17 cellular contexts compared by ENCODE assay signal in the genomic region with DNA sequence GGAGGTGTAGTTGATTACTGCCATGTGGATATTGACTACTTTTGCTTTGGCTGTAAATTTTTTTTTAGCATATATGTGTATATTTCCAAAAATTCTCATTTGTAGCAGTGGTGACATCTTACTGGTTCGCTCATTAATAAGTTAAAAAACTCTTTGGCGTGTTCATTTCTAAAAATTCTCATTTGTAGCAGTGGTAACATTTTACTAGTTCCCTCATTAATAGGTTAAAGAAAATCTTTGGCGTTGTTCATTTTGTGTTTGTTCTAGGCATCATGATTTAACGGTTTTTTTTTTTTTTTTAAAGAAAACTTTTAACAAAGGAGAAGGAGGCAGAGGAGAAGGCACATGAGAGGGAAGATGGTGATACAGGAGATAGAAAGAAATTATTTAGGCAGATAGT. TPM values are rescaled to one million over a fixed set of nuclear protein-coding genes. Genes with fewer than 3 reads are reported as not detected.
A peak's percentile ranks its signal among the peaks of the same experiment; 100 is the strongest.
DNase-seq lines count a peak whose midpoint lies in the region; ATAC-seq and TF ChIP-seq lines count a peak whose summit lies in the region.
"Had no signal": no experiment of that assay in that cellular context is flagged by ENCODE, and none has a peak within 500 bp of the region (broad histone marks: within the 10 kb centered on the region; RNA-seq: fewer than 3 reads in every experiment).

No MANE protein-coding gene starts in this region.

- H3K27ac Mint-ChIP-seq in WTC11 = 0 out of 2 replicates have a peak overlapping the region, but pooled peaks have one; percentile 12
- H3K27ac Mint-ChIP-seq: B cell; CD4-positive, CD25-positive, alpha-beta regulatory T cell; CD8-positive, alpha-beta T cell; HFFc6 had no signal

- TF ChIP-seq EP300 in suprapubic skin (IDR thresholded peaks at IDR 0.05) = no peak

- DNase-seq in WTC11 (ENCODE audit: low spot score) (no peak), suprapubic skin (ENCODE audit: low spot score in 2 of 2) (no peak), ACHN (no peak), HuH-7 (ENCODE audit: low spot score) (no peak)
- DNase-seq: CD4-positive, CD25-positive, alpha-beta regulatory T cell; CD8-positive, alpha-beta T cell; DMS153; DND-41; HFFc6 had no signal

- no peak overlapping the region for H3K4me3 Mint-ChIP-seq in WTC11
- H3K4me3 Mint-ChIP-seq: B cell; CD4-positive, CD25-positive, alpha-beta regulatory T cell; CD8-positive, alpha-beta T cell; HFFc6 had no signal

- H3K9me3 Mint-ChIP-seq in WTC11 = peaks cover 5% of the 10 kb centered on the region; the same call in 1 of the 2 replicates
- H3K9me3 Mint-ChIP-seq: HFFc6 had no signal

- in situ Hi-C loops in ACHN (cut with HindIII; ENCODE audit: low pct_ligation_motif_present, low pct_unique_long_range_greater_than_20kb, low sequenced_read_pairs) = no loop called here

- no peak overlapping the region for H3K27ac ChIP-seq in HEK293 (ENCODE audit: extremely low read depth, low read depth, low read length)
- peak overlapping the region; percentile 67 for H3K27ac ChIP-seq in iPS-20b (ENCODE audit: low read length)
- H3K27ac ChIP-seq in suprapubic skin = no peak overlapping the region
- H3K27ac ChIP-seq: BLaER1, C4-2B had no signal

- POLR2A ChIA-PET in HEK293 (lab: Yijun Ruan, JAX) = no interaction called here
- POLR2A ChIA-PET in WTC11 (lab: Charles Lee) = no interaction called here

- no peaks in the 10 kb centered on the region for H3K36me3 Mint-ChIP-seq in WTC11
- H3K36me3 Mint-ChIP-seq: CD4-positive, CD25-positive, alpha-beta regulatory T cell; CD8-positive, alpha-beta T cell had no signal

- H3K4me1 ChIP-seq in HEK293 (ENCODE audit: control insufficient read depth, insufficient read depth, low read length) (no peaks in the 10 kb centered on the region), iPS-20b (ENCODE audit: insufficient read depth, low read length) (peaks cover 24% of the 10 kb centered on the region; the same call in 1 of the 2 replicates), suprapubic skin (no peaks in the 10 kb centered on the region)
- H3K4me1 ChIP-seq: BLaER1 had no signal

- TF ChIP-seq POLR2A in suprapubic skin (IDR thresholded peaks at IDR 0.05) = no peak

- no peaks in the 10 kb centered on the region for H3K9me3 ChIP-seq in HEK293 (ENCODE audit: control insufficient read depth, insufficient read depth, low read depth, low read length)
- no peaks in the 10 kb centered on the region for H3K9me3 ChIP-seq in iPS-20b (ENCODE audit: insufficient read depth, low read depth, low read length)
- no peaks in the 10 kb centered on the region for H3K9me3 ChIP-seq in suprapubic skin
- H3K9me3 ChIP-seq: BLaER1, Caco-2 had no signal

- CTCF ChIA-PET in HEK293 (lab: Yijun Ruan, JAX) = interaction anchor here (0.6 kb wide), 1 partner anchor 247 kb away, joined by 4 read pairs; no protein-coding TSS in a partner anchor
- CTCF ChIA-PET in WTC11 (lab: Charles Lee) = no interaction called here

- H3K4me3 ChIP-seq in HEK293 (ENCODE audit: low read depth, low read length) (no peak overlapping the region), iPS-20b (ENCODE audit: low read length) (peak overlapping the region; percentile 13; the same call in 1 of the 2 replicates), suprapubic skin (no peak overlapping the region)
- H3K4me3 ChIP-seq: BLaER1 had no signal

- 92% methylated on average over 4 of the region's 4 CpGs for WGBS in suprapubic skin

- no peaks in the 10 kb centered on the region for H3K36me3 ChIP-seq in HEK293 (ENCODE audit: control insufficient read depth in 2 of 2, insufficient read depth in 1 of 2, low read length in 2 of 2)
- H3K36me3 ChIP-seq in iPS-20b (ENCODE audit: insufficient read depth, low read depth, low read length) = no peaks in the 10 kb centered on the region
- H3K36me3 ChIP-seq in suprapubic skin = no peaks in the 10 kb centered on the region
- H3K36me3 ChIP-seq: BLaER1 had no signal

- peak overlapping the region; percentile 55; the same call in 1 of the 2 replicates for H3K9ac ChIP-seq in iPS-20b (ENCODE audit: low read depth, low read length)
- H3K9ac ChIP-seq: BLaER1 had no signal

- no peak for ATAC-seq in WTC11
- ATAC-seq: CD8-positive, alpha-beta T cell; HCT116 had no signal

- no peaks in the 10 kb centered on the region for H3K27me3 Mint-ChIP-seq in WTC11 (ENCODE audit: low read depth)
- H3K27me3 Mint-ChIP-seq: B cell had no signal

- no peaks in the 10 kb centered on the region for H3K27me3 ChIP-seq in iPS-20b (ENCODE audit: insufficient read depth, low read length)
- H3K27me3 ChIP-seq in suprapubic skin = no peaks in the 10 kb centered on the region
- H3K27me3 ChIP-seq: BLaER1 had no signal

- TF ChIP-seq CTCF in HEK293 (tag by site-specific recombination; IDR thresholded peaks at IDR 0.05) (no peak), WTC11 (IDR thresholded peaks at IDR 0.05) (no peak), suprapubic skin (IDR thresholded peaks at IDR 0.05) (no peak)

- H3K4me1 Mint-ChIP-seq in WTC11 = peaks cover 44% of the 10 kb centered on the region
- H3K4me1 Mint-ChIP-seq: B cell; CD4-positive, CD25-positive, alpha-beta regulatory T cell had no signal

TF ChIP-seq in HEK293, 187 proteins besides CTCF, POLR2A, EP300 and RAD21:
- TF ChIP-seq ZNF510 (tag by site-specific recombination; IDR thresholded peaks at IDR 0.05; ENCODE audit: insufficient replicate concordance) (peak; percentile 97), ZFP3 (tag by site-specific recombination; IDR thresholded peaks at IDR 0.05; ENCODE audit: low read depth) (no peak)

TF ChIP-seq in WTC11, 78 proteins besides CTCF, POLR2A, EP300 and RAD21:
- TF ChIP-seq, protein P1, sequence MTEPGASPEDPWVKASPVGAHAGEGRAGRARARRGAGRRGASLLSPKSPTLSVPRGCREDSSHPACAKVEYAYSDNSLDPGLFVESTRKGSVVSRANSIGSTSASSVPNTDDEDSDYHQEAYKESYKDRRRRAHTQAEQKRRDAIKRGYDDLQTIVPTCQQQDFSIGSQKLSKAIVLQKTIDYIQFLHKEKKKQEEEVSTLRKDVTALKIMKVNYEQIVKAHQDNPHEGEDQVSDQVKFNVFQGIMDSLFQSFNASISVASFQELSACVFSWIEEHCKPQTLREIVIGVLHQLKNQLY (CRISPR knock-in tag; IDR thresholded peaks at IDR 0.05) = no peak
- TF ChIP-seq GRHL2 (CRISPR knock-in tag; IDR thresholded peaks at IDR 0.05; ENCODE audit: insufficient replicate concordance, severe bottlenecking) (no peak), GTF2I (CRISPR knock-in tag; conservative IDR thresholded peaks at IDR 0.05) (no peak), NR1H2 (CRISPR knock-in tag; IDR thresholded peaks at IDR 0.05) (no peak), ZNF121 (CRISPR knock-in tag; IDR thresholded peaks at IDR 0.05) (no peak)
- TF ChIP-seq, protein P2, sequence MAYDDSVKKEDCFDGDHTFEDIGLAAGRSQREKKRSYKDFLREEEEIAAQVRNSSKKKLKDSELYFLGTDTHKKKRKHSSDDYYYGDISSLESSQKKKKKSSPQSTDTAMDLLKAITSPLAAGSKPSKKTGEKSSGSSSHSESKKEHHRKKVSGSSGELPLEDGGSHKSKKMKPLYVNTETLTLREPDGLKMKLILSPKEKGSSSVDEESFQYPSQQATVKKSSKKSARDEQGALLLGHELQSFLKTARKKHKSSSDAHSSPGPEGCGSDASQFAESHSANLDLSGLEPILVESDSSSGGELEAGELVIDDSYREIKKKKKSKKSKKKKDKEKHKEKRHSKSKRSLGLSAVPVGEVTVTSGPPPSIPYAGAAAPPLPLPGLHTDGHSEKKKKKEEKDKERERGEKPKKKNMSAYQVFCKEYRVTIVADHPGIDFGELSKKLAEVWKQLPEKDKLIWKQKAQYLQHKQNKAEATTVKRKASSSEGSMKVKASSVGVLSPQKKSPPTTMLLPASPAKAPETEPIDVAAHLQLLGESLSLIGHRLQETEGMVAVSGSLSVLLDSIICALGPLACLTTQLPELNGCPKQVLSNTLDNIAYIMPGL (CRISPR knock-in tag; IDR thresholded peaks at IDR 0.05) = no peak
- TF ChIP-seq, protein P3, sequence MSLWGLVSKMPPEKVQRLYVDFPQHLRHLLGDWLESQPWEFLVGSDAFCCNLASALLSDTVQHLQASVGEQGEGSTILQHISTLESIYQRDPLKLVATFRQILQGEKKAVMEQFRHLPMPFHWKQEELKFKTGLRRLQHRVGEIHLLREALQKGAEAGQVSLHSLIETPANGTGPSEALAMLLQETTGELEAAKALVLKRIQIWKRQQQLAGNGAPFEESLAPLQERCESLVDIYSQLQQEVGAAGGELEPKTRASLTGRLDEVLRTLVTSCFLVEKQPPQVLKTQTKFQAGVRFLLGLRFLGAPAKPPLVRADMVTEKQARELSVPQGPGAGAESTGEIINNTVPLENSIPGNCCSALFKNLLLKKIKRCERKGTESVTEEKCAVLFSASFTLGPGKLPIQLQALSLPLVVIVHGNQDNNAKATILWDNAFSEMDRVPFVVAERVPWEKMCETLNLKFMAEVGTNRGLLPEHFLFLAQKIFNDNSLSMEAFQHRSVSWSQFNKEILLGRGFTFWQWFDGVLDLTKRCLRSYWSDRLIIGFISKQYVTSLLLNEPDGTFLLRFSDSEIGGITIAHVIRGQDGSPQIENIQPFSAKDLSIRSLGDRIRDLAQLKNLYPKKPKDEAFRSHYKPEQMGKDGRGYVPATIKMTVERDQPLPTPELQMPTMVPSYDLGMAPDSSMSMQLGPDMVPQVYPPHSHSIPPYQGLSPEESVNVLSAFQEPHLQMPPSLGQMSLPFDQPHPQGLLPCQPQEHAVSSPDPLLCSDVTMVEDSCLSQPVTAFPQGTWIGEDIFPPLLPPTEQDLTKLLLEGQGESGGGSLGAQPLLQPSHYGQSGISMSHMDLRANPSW (CRISPR knock-in tag; conservative IDR thresholded peaks at IDR 0.05; ENCODE audit: low read depth) = no peak

RNA-seq across cellular contexts. Expression of a gene that starts 45.9 kb away (rescaled TPM):
- total RNA-seq in WTC11 (2021) (3.2 to 4.4 TPM (median 3.3 TPM) in 3 replicates), suprapubic skin (10 to 100 TPM; 11.6 to 13.8 (median 12.1) TPM)
- total RNA-seq: A172; B cell; CD8-positive, alpha-beta T cell; HFFc6 had no signal
